9 cellular contexts compared by ENCODE assay signal in genomic region chr5:122163151-122164069, GRCh38. TPM values are rescaled to one million over a fixed set of nuclear protein-coding genes. Genes with fewer than 3 reads are reported as not detected.
A peak's percentile ranks its signal among the peaks of the same experiment; 100 is the strongest.
DNase-seq lines count a peak whose midpoint lies in the region; ATAC-seq and TF ChIP-seq lines count a peak whose summit lies in the region.
"Had no signal": no experiment of that assay in that cellular context is flagged by ENCODE, and none has a peak within 500 bp of the region (broad histone marks: within the 10 kb centered on the region; RNA-seq: fewer than 3 reads in every experiment).

No MANE protein-coding gene starts in this region.

- H3K27ac ChIP-seq in GM23338 (ENCODE audit: low read depth) (no peak overlapping the region), skin epidermis (peak overlapping the region in 19 of 21 experiments; percentile 33 to 82 (median 72))

- no peaks in the 10 kb centered on the region for H3K9me3 Mint-ChIP-seq in GM23338
- H3K9me3 Mint-ChIP-seq: activated T-cell treated with anti-CD3 and anti-CD28 coated beads, Interleukin-2, amount 50 U/mL, for 24 hours had no signal

- H3K27me3 Mint-ChIP-seq in GM23338 (ENCODE audit: insufficient read depth, low read depth, poor library complexity): peaks cover 2% of the 10 kb centered on the region

- no peaks in the 10 kb centered on the region for H3F3A ChIP-seq in GM23338 (replicated peaks; ENCODE audit: low read depth)

- no peaks in the 10 kb centered on the region for H4K20me1 ChIP-seq in GM23338 (replicated peaks; ENCODE audit: insufficient read depth)

- peak; percentile 53 for ATAC-seq in GM23338
- ATAC-seq in SK-N-SH treated with all-trans-retinoic acid at 6 μM for 48 hours: peak; percentile 93
- ATAC-seq in GM19397 (IDR thresholded peaks at IDR 0.05; ENCODE audit: unreplicated experiment): no peak
- no peak for ATAC-seq in GM21528 (IDR thresholded peaks at IDR 0.05; ENCODE audit: low FRiP score, unreplicated experiment)

- peak overlapping the region; percentile 54; the same call in 1 of the 2 replicates for H3K27ac Mint-ChIP-seq in GM23338
- H3K27ac Mint-ChIP-seq: activated T-cell treated with anti-CD3 and anti-CD28 coated beads, Interleukin-2, amount 50 U/mL, for 24 hours had no signal

- H3K4me2 ChIP-seq in GM23338: no peak overlapping the region

- H3K27me3 ChIP-seq in GM23338 (ENCODE audit: insufficient read depth): no peaks in the 10 kb centered on the region

- no peak for DNase-seq in GM23338 (ENCODE audit: low spot score)
- DNase-seq in foreskin melanocyte: peak; percentile 62
- DNase-seq in NCI-H1105 (lab: John Stamatoyannopoulos, UW): no peak
- no peak for DNase-seq in amygdala (lab: John Stamatoyannopoulos, UW)
- DNase-seq: activated T-cell treated with anti-CD3 and anti-CD28 coated beads, Interleukin-2, amount 50 U/mL, for 24 hours had no signal

- no peaks in the 10 kb centered on the region for H3K36me3 Mint-ChIP-seq in GM23338 (ENCODE audit: low read depth)

- no peaks in the 10 kb centered on the region for H3K36me3 ChIP-seq in GM23338 (ENCODE audit: insufficient read depth)

- TF ChIP-seq CTCF in GM23338 (conservative IDR thresholded peaks at IDR 0.05; ENCODE audit: low read depth in 2 of 2): no peak

- H3K4me1 Mint-ChIP-seq in GM23338: peaks cover 15% of the 10 kb centered on the region

- no peaks in the 10 kb centered on the region for H3K9me2 ChIP-seq in GM23338 (ENCODE audit: insufficient read depth)

- H3K4me1 ChIP-seq in GM23338 (ENCODE audit: insufficient read depth): 0 out of 2 replicates have a peak, but pooled peaks cover 6% of the 10 kb centered on the region

- peak overlapping the region; percentile 18; the same call in 1 of the 2 replicates for H2AFZ ChIP-seq in GM23338

- H3K79me2 ChIP-seq in GM23338 (replicated peaks; ENCODE audit: insufficient read depth): no peaks in the 10 kb centered on the region

- H3K4me3 Mint-ChIP-seq in GM23338: no peak overlapping the region
- H3K4me3 Mint-ChIP-seq: activated T-cell treated with anti-CD3 and anti-CD28 coated beads, Interleukin-2, amount 50 U/mL, for 24 hours had no signal

- H3K4me3 ChIP-seq in GM23338 (no peak overlapping the region), skin epidermis (no peak overlapping the region)

TF ChIP-seq in GM23338, 12 proteins besides CTCF, POLR2A, EP300 and RAD21 (continues in another document):
- TF ChIP-seq JUNB (IDR thresholded peaks at IDR 0.05; ENCODE audit: unreplicated experiment) (no peak), POLR2AphosphoS5 (IDR thresholded peaks at IDR 0.05; ENCODE audit: low read depth) (no peak)

TF ChIP-seq in SK-N-SH treated with all-trans-retinoic acid at 6 μM for 48 hours, 23 proteins besides CTCF, POLR2A, EP300 and RAD21:
- TF ChIP-seq ISL1 (CRISPR knock-in tag; IDR thresholded peaks at IDR 0.05) (peak; percentile 55), ZNF8 (CRISPR knock-in tag; IDR thresholded peaks at IDR 0.05) (no peak), ZNF70 (CRISPR knock-in tag; IDR thresholded peaks at IDR 0.05) (0 out of 2 replicates have a peak, but pooled peaks have one; percentile 33)

RNA-seq across cellular contexts. Expression of gene ZNF474, which starts 34.1 kb away (rescaled TPM):
- 0.59 TPM in 1 of 2 replicates, not detected in the other for total RNA-seq in GM23338 (2014; rRNA removed; shearing (Covaris generic))
- not detected in 2 replicates for polyA plus RNA-seq in GM23338 (2016; fragmentation: Nextera tagmentation; extraction: Ambion mirVana)

Comparison
In these comparisons a context has a peak if more than half of its experiments do, and no peak if none do; other contexts are left out.
1. ATAC-seq: peak in GM23338 (single experiment) and SK-N-SH treated with all-trans-retinoic acid at 6 μM for 48 hours (single experiment); none in GM19397 (single experiment) and GM21528 (single experiment).